Comparison of ENCODE assay signal across 8 cellular contexts in genomic region chr17:41959336-41960095, GRCh38. TPM values are rescaled to one million over a fixed set of nuclear protein-coding genes. Genes with fewer than 3 reads are reported as not detected.
DNase-seq lines count a peak whose midpoint lies in the region; ATAC-seq, FAIRE-seq and TF ChIP-seq lines count a peak whose summit lies in the region.

No MANE protein-coding gene starts in this region.

- H3K79me1 ChIP-seq in mesendoderm (ENCODE audit: low read length), result no peaks in the 10 kb centered on the region

- in situ Hi-C loops in mammary epithelial cell (cut with MboI; ENCODE audit: low sequenced_read_pairs in 2 of 2), result loop anchor here in 1 of 2 donors (10.0 kb wide), 1 partner anchor 155 kb away; the partner anchor contains the start of gene DHX58

- CTCF ChIA-PET in mammary epithelial cell (lab: Charles Lee; ENCODE audit: low non-redundant PET), result interaction anchor here (0.6 kb wide), 3 partner anchors 41 to 263 kb away, joined by 4 to 10 read pairs (median 4); partner anchors contain the start of gene ACLY

- H3K4me1 ChIP-seq in mammary epithelial cell (ENCODE audit: insufficient read depth, low read length) (peaks cover 10% of the 10 kb centered on the region), mesendoderm (ENCODE audit: control insufficient read depth, low read depth, low read length) (peaks cover 5% of the 10 kb centered on the region)

- peak; percentile 50 to 65 for TF ChIP-seq CTCF in mammary epithelial cell (conservative IDR thresholded peaks at IDR 0.05 in 1 of 2, IDR thresholded peaks at IDR 0.05 in 1 of 2; ENCODE audit: extremely low read depth in 1 of 2, insufficient read depth in 1 of 2, low read depth in 1 of 2, low read length in 2 of 2)

- H2BK15ac ChIP-seq in mesendoderm (replicated peaks; ENCODE audit: low read depth), result no peak overlapping the region

- dilution Hi-C loops in mammary epithelial cell (cut with HindIII; ENCODE audit: low sequenced_read_pairs), result loop anchor here (5.0 to 10.0 kb wide), 4 partner anchors 67 to 242 kb away; partner anchors contain the start of gene DHX58

- H3K4me3 ChIP-seq in mammary epithelial cell (replicated peaks in 1 of 3; ENCODE audit: insufficient read depth in 1 of 3, low read depth in 2 of 3, low read length in 3 of 3), result no peak overlapping the region
- H3K4me3 ChIP-seq in mesendoderm (ENCODE audit: low read length), result no peak overlapping the region

- H3K36me3 ChIP-seq in mammary epithelial cell (ENCODE audit: insufficient read depth, low read length), result no peaks in the 10 kb centered on the region
- H3K36me3 ChIP-seq in mesendoderm (ENCODE audit: control insufficient read depth, insufficient read depth, low read length), result no peaks in the 10 kb centered on the region

- H3K27ac ChIP-seq in mammary epithelial cell (ENCODE audit: insufficient read depth, low read depth, low read length), result no peak overlapping the region
- peak overlapping the region; percentile 3 for H3K27ac ChIP-seq in mesendoderm (ENCODE audit: low read depth, low read length)

- FAIRE-seq in GM12892 (lab: Jason Lieb, UNC), result no peak

- no peak overlapping the region for H3K9ac ChIP-seq in mammary epithelial cell (ENCODE audit: insufficient read depth, low read length)
- H3K9ac ChIP-seq in mesendoderm (ENCODE audit: low read length), result peak overlapping the region; percentile 46

- BruUV-seq in mammary epithelial cell (replicated peaks; lab: Mats Ljungman, UMichigan), result no TSS peak

- no peak overlapping the region for H4K5ac ChIP-seq in mesendoderm (ENCODE audit: low read length)

- H3K79me2 ChIP-seq in mammary epithelial cell (ENCODE audit: insufficient read depth, low read length) (no peaks in the 10 kb centered on the region), mesendoderm (ENCODE audit: control insufficient read depth, insufficient read depth, low read length) (no peaks in the 10 kb centered on the region)

- TF ChIP-seq POLR2A in GM12892 (IDR thresholded peaks at IDR 0.05; ENCODE audit: low read depth, low read length), result no peak

- ATAC-seq in HG03175 (IDR thresholded peaks at IDR 0.05; ENCODE audit: unreplicated experiment) (no peak), HG03025 (IDR thresholded peaks at IDR 0.05; ENCODE audit: low FRiP score, unreplicated experiment) (no peak)

- H4K20me1 ChIP-seq in mammary epithelial cell (ENCODE audit: insufficient read depth, low read length), result no peaks in the 10 kb centered on the region

- H3K27me3 ChIP-seq in mammary epithelial cell (ENCODE audit: insufficient read depth, low read length) (no peaks in the 10 kb centered on the region), mesendoderm (ENCODE audit: insufficient read depth, low read length, poor library complexity) (no peaks in the 10 kb centered on the region)

- WGBS in mammary epithelial cell (ENCODE audit: low coverage, missing lambda C conversion rate), result 15% methylated on average over 14 of the region's 17 CpGs
- no CpG with 5 or more reads among the region's 17 CpGs for WGBS in mesendoderm (ENCODE audit: extremely low coverage, insufficient coverage, low lambda C conversion rate)

- H2AFZ ChIP-seq in mammary epithelial cell (ENCODE audit: low read depth, low read length), result peak overlapping the region; percentile 84

- peak overlapping the region; percentile 82 for H3K56ac ChIP-seq in mesendoderm (ENCODE audit: low read length)

- H3K4ac ChIP-seq in mesendoderm (ENCODE audit: low read depth, low read length), result no peak overlapping the region

- no peaks in the 10 kb centered on the region for H3K9me3 ChIP-seq in mammary epithelial cell (replicated peaks; ENCODE audit: insufficient read depth, low read length)

- no peak overlapping the region for H2BK120ac ChIP-seq in mesendoderm (ENCODE audit: low read depth, low read length)

- no peak overlapping the region for H3K18ac ChIP-seq in mesendoderm (ENCODE audit: low read length)

- no peak overlapping the region for H4K8ac ChIP-seq in mesendoderm (ENCODE audit: low read depth, low read length)

- no peak overlapping the region for H3K4me2 ChIP-seq in mammary epithelial cell (ENCODE audit: insufficient read depth, low read depth, low read length)
- no peak overlapping the region for H3K4me2 ChIP-seq in mesendoderm (ENCODE audit: low read length)

- peak overlapping the region; percentile 39 for H2BK5ac ChIP-seq in mesendoderm (ENCODE audit: low read length)

- H2AK5ac ChIP-seq in mesendoderm (ENCODE audit: low read length), result no peak overlapping the region

- no peak overlapping the region for H3K23ac ChIP-seq in mesendoderm (ENCODE audit: low read length)

- intact Hi-C loops in mammary epithelial cell (cut with micrococcal nuclease), result loop anchor here (1.0 to 10.0 kb wide), 5 partner anchors 29 to 353 kb away; partner anchors contain the start of gene ODAD4

- DNase-seq in NK-92 treated with Interleukin-12 subunit alpha and Interleukin-12 subunit beta, amount 100 ng/mL, for 24 hours (lab: John Stamatoyannopoulos, UW), result peak; percentile 21
- DNase-seq in NK-92 (lab: John Stamatoyannopoulos, UW; ENCODE audit: unreplicated experiment) (no peak), NCI-H226 (peak; percentile 27), mammary epithelial cell (peak; percentile 55), mesendoderm (peak; percentile 91), GM12892 (ENCODE audit: insufficient read length) (no peak)

RNA-seq across cellular contexts. Expression of gene CNP, which starts 7.1 kb away (rescaled TPM):
- 10 to 100 TPM; 61.7 to 72.6 TPM for total RNA-seq in mammary epithelial cell
- polyA plus RNA-seq in mammary epithelial cell, result 40.4 TPM
- polyA minus RNA-seq in mammary epithelial cell, result 69.9 TPM
- polyA plus RNA-seq in mesendoderm (2013, experiment 1 of 2), result 21.5 TPM
- 21.6 TPM for polyA plus RNA-seq in mesendoderm (2013, experiment 2 of 2)
- 26.4 TPM for polyA plus RNA-seq in GM12892 (2012; ENCODE audit: missing spikeins)

RNA-seq across cellular contexts. Expression of gene ODAD4, which starts 29.1 kb away (rescaled TPM):
- total RNA-seq in mammary epithelial cell, result 1 to 10 TPM in 1 of 2 donors, under 1 TPM in 1; 0.83 to 1.9 TPM
- 0.23 TPM for polyA plus RNA-seq in mammary epithelial cell
- not detected for polyA minus RNA-seq in mammary epithelial cell
- 0.63 TPM for polyA plus RNA-seq in mesendoderm (2013, experiment 1 of 2)
- polyA plus RNA-seq in mesendoderm (2013, experiment 2 of 2), result 0.94 TPM
- 0.34 TPM for polyA plus RNA-seq in GM12892 (2012; ENCODE audit: missing spikeins)

RNA-seq across cellular contexts. Expression of gene ACLY, which starts 40.8 kb away (rescaled TPM):
- 100 to 1,000 TPM; 251 to 387 TPM for total RNA-seq in mammary epithelial cell
- 424 TPM for polyA plus RNA-seq in mammary epithelial cell
- 901 TPM for polyA minus RNA-seq in mammary epithelial cell
- 188 TPM for polyA plus RNA-seq in mesendoderm (2013, experiment 1 of 2)
- 192 TPM for polyA plus RNA-seq in mesendoderm (2013, experiment 2 of 2)
- 65.0 TPM for polyA plus RNA-seq in GM12892 (2012; ENCODE audit: missing spikeins)

RNA-seq across cellular contexts. Expression of gene DNAJC7, which starts 57.7 kb away (rescaled TPM):
- 10 to 100 TPM; 45.2 to 96.6 TPM for total RNA-seq in mammary epithelial cell
- polyA plus RNA-seq in mammary epithelial cell, result 38.1 TPM
- polyA minus RNA-seq in mammary epithelial cell, result 103 TPM
- 157 TPM for polyA plus RNA-seq in mesendoderm (2013, experiment 1 of 2)
- 150 TPM for polyA plus RNA-seq in mesendoderm (2013, experiment 2 of 2)
- polyA plus RNA-seq in GM12892 (2012; ENCODE audit: missing spikeins), result 96.1 TPM

Comparison
In these comparisons a context has a peak if more than half of its experiments do, and no peak if none do; other contexts are left out.
1. DNase-seq: peak in NK-92 treated with Interleukin-12 subunit alpha and Interleukin-12 subunit beta, amount 100 ng/mL, for 24 hours (single experiment), NCI-H226 (single experiment), mammary epithelial cell (single experiment) and mesendoderm (single experiment); none in NK-92 (single experiment) and GM12892 (single experiment).